In genomic region chr3:175307642-175308041, GRCh38 we compare ENCODE assay signal across 1 cellular context.
TF ChIP-seq lines count a peak whose summit lies in the region.

No MANE protein-coding gene starts in this region.

TF ChIP-seq in liver, 16 proteins besides CTCF, POLR2A, EP300 and RAD21 (continued from another document):
- TF ChIP-seq ZBTB33 (IDR thresholded peaks at IDR 0.05), result peak; percentile 17
